17 cellular contexts compared by ENCODE assay signal in the genomic region with DNA sequence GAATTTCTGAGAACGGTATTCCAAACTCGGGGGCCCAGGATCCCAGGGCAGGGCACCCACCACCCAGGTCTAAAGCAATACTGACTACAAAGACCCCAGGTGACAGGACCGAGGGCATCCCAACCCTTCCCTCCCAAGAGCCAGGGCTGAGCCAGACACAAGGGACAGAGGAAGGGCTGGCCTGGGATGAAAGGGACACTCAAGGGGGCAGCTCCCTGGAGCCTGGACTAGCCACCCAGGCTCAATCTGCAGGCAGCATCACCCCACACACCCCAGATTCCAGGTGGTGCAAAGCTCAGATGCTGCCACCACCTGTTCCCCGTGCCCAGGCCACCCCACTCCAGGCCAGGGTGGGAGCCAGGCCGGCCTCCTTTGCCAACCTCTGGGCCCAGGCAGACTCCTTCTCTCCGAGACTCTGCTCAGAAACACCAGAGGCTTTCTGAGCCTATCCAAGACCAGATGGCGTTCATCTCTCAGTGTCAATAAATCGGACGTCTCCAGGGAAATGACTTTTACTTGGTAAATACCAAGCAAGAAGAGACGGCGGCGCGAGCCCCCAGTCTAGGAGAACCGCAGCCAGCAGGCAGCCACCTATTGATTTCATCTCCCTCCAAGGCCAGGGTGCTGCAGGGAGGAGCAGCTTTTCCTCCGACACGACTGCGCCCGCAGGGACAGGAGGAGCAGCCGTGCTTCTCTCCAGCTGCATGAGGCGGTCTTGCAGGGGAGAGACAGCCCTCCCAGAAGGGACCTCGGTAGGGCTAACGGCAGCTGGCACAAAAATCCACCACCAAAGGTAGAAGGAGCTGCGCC.
DNase-seq lines count a peak whose midpoint lies in the region; ATAC-seq and TF ChIP-seq lines count a peak whose summit lies in the region.
"Had no signal": no experiment of that assay in that cellular context is flagged by ENCODE, and none has a peak within 500 bp of the region (broad histone marks: within the 10 kb centered on the region; RNA-seq: fewer than 3 reads in every experiment).

No MANE protein-coding gene starts in this region.

- no peak overlapping the region for H3K4me2 ChIP-seq in osteoblast (ENCODE audit: insufficient read depth, low read length)
- H3K4me2 ChIP-seq: BLaER1 had no signal

- no peak for TF ChIP-seq CTCF in osteoblast (IDR thresholded peaks at IDR 0.05; ENCODE audit: extremely low read depth, low read depth, low read length)
- no peak for TF ChIP-seq CTCF in Caco-2 (IDR thresholded peaks at IDR 0.05; ENCODE audit: insufficient read depth in 1 of 2, low read depth in 1 of 2, low read length in 1 of 2, severe bottlenecking in 1 of 2, unreplicated experiment in 1 of 2)

- no peaks in the 10 kb centered on the region for H3K27me3 ChIP-seq in osteoblast (ENCODE audit: insufficient read depth, low read length)
- H3K27me3 ChIP-seq in Caco-2 (replicated peaks; ENCODE audit: control insufficient read depth, insufficient read depth, low read length) = no peaks in the 10 kb centered on the region
- H3K27me3 ChIP-seq: BLaER1 had no signal

- no peak overlapping the region for H2AFZ ChIP-seq in osteoblast (ENCODE audit: low read length)

- H3K4me1 ChIP-seq in osteoblast (ENCODE audit: insufficient read depth, low read length) (no peaks in the 10 kb centered on the region), Caco-2 (no peaks in the 10 kb centered on the region)
- H3K4me1 ChIP-seq: BLaER1 had no signal

- H3K27ac ChIP-seq in osteoblast (ENCODE audit: low read depth, low read length) = no peak overlapping the region
- H3K27ac ChIP-seq: BLaER1 had no signal

- H4K20me1 ChIP-seq in osteoblast (ENCODE audit: insufficient read depth, low read length) = no peaks in the 10 kb centered on the region
- H4K20me1 ChIP-seq: BLaER1 had no signal

- H3K27me3 Mint-ChIP-seq in Caco-2 (ENCODE audit: insufficient read depth, unreplicated experiment) = no peaks in the 10 kb centered on the region

- H3K4me1 Mint-ChIP-seq in Caco-2 (ENCODE audit: low read depth, unreplicated experiment) = no peaks in the 10 kb centered on the region
- H3K4me1 Mint-ChIP-seq: H9 had no signal

- H3K9me3 Mint-ChIP-seq in Caco-2 (ENCODE audit: unreplicated experiment) = peaks cover 16% of the 10 kb centered on the region
- H3K9me3 Mint-ChIP-seq: CD8-positive, alpha-beta T cell had no signal

- H3K79me2 ChIP-seq in osteoblast (ENCODE audit: insufficient read depth, low read length) = no peaks in the 10 kb centered on the region

- POLR2A ChIA-PET in Caco-2 (lab: Charles Lee) = no interaction called here

- no peaks in the 10 kb centered on the region for H3K9me3 ChIP-seq in osteoblast (ENCODE audit: low read depth, low read length)
- no peaks in the 10 kb centered on the region for H3K9me3 ChIP-seq in Caco-2

- H3K36me3 Mint-ChIP-seq in Caco-2 (ENCODE audit: insufficient read depth, unreplicated experiment) = no peaks in the 10 kb centered on the region
- H3K36me3 Mint-ChIP-seq: CD8-positive, alpha-beta T cell had no signal

- H3K36me3 ChIP-seq in osteoblast (ENCODE audit: insufficient read depth, low read length) = no peaks in the 10 kb centered on the region
- no peaks in the 10 kb centered on the region for H3K36me3 ChIP-seq in Caco-2 (ENCODE audit: control insufficient read depth, insufficient read depth, low read length)
- H3K36me3 ChIP-seq: BLaER1 had no signal

- no peak for ATAC-seq in left colon
- ATAC-seq: CD8-positive, alpha-beta T cell had no signal

- DNase-seq in D341Med (ENCODE audit: low spot score) = peak; percentile 88
- DNase-seq in NCI-H1694 treated with DMSO at 0.1 percent for 48 hours (lab: John Stamatoyannopoulos, UW) = peak; percentile 1
- DNase-seq in NCI-H82 treated with DMSO at 0.1 percent for 48 hours (lab: John Stamatoyannopoulos, UW; ENCODE audit: unreplicated experiment) = peak; percentile 77
- DNase-seq in osteoblast (ENCODE audit: insufficient read length, low spot score, missing footprints) = peak; percentile 77
- no peak for DNase-seq in Caco-2
- DNase-seq in left colon = no peak
- DNase-seq in NOMO-1 treated with dmso at 0.1 percent for 144 hours (lab: John Stamatoyannopoulos, UW; ENCODE audit: unreplicated experiment) = no peak
- no peak for DNase-seq in stimulated activated CD4-positive, alpha-beta T cell treated with anti-CD3 and anti-CD28 coated beads, Interleukin-15, amount 100 ng/mL, for 24 hours
- DNase-seq: CD8-positive, alpha-beta T cell; DMS153; EL; H9; NCI-H1930; NK-92 treated with Interleukin-12 subunit alpha and Interleukin-12 subunit beta, amount 100 ng/mL, for 24 hours; OCI-M1; RPMI8226 had no signal

- BruUV-seq in Caco-2 (replicated peaks; lab: Mats Ljungman, UMichigan) = no TSS peak

- CTCF ChIA-PET in Caco-2 (lab: Charles Lee) = no interaction called here

- H3K4me3 Mint-ChIP-seq in Caco-2 (ENCODE audit: unreplicated experiment) = no peak overlapping the region
- H3K4me3 Mint-ChIP-seq: CD8-positive, alpha-beta T cell; H9 had no signal

- no peak overlapping the region for H3K4me3 ChIP-seq in osteoblast (ENCODE audit: insufficient read depth, low read length)
- H3K4me3 ChIP-seq in Caco-2 (ENCODE audit: low read depth, low read length) = no peak overlapping the region
- H3K4me3 ChIP-seq: BLaER1 had no signal

- H3K27ac Mint-ChIP-seq in Caco-2 (ENCODE audit: unreplicated experiment) = no peak overlapping the region
- H3K27ac Mint-ChIP-seq: CD8-positive, alpha-beta T cell; H9 had no signal

- intact Hi-C loops in Caco-2 (cut with micrococcal nuclease; ENCODE audit: unreplicated experiment) = no loop called here
- intact Hi-C loops in left colon (cut with DNase I, micrococcal nuclease) = no loop called here

Comparison
In these comparisons a context has a peak if more than half of its experiments do, and no peak if none do; other contexts are left out.
1. DNase-seq: peak in D341Med (single experiment), NCI-H1694 treated with DMSO at 0.1 percent for 48 hours (single experiment), NCI-H82 treated with DMSO at 0.1 percent for 48 hours (single experiment) and osteoblast (single experiment); none in Caco-2 (0 of 2), left colon (0 of 2), NOMO-1 treated with dmso at 0.1 percent for 144 hours (single experiment) and stimulated activated CD4-positive, alpha-beta T cell treated with anti-CD3 and anti-CD28 coated beads, Interleukin-15, amount 100 ng/mL, for 24 hours (single experiment).